In genomic region chr13:87674143-87674772, GRCh38 we compare ENCODE assay signal across 12 cellular contexts. TPM values are rescaled to one million over a fixed set of nuclear protein-coding genes. Genes with fewer than 3 reads are reported as not detected.
A peak's percentile ranks its signal among the peaks of the same experiment; 100 is the strongest.
DNase-seq lines count a peak whose midpoint lies in the region; ATAC-seq, FAIRE-seq and TF ChIP-seq lines count a peak whose summit lies in the region.
"Had no signal": no experiment of that assay in that cellular context is flagged by ENCODE, and none has a peak within 500 bp of the region (broad histone marks: within the 10 kb centered on the region; RNA-seq: fewer than 3 reads in every experiment).

No MANE protein-coding gene starts in this region.

- no peak overlapping the region for H2BK12ac ChIP-seq in H9 (ENCODE audit: insufficient read length, low read depth, low read length)

- H3K4me2 ChIP-seq in H9 (ENCODE audit: insufficient read depth, insufficient read length, low read length) = peak overlapping the region; percentile 93

- H2BK120ac ChIP-seq in H9 (ENCODE audit: low read depth, low read length, poor library complexity, severe bottlenecking) = no peak overlapping the region

- no peak for TF ChIP-seq CTCF in H9 (conservative IDR thresholded peaks at IDR 0.05)
- TF ChIP-seq CTCF in kidney epithelial cell (IDR thresholded peaks at IDR 0.05; ENCODE audit: insufficient read depth, low read length, poor library complexity, severe bottlenecking) = no peak

- no peak overlapping the region for H3K9ac ChIP-seq in H9 (ENCODE audit: extremely low read depth, insufficient read length, low read length)

- no peaks in the 10 kb centered on the region for H3K79me1 ChIP-seq in H9 (ENCODE audit: insufficient read depth, low read depth, low read length, poor library complexity, severe bottlenecking)

- H2BK15ac ChIP-seq in H9 (ENCODE audit: low read depth, low read length) = no peak overlapping the region

- no peak overlapping the region for H4K5ac ChIP-seq in H9 (ENCODE audit: insufficient read length, low read depth, low read length)

- H3K27me3 Mint-ChIP-seq in H9 (ENCODE audit: low read depth) = peaks cover 85% of the 10 kb centered on the region
- H3K27me3 Mint-ChIP-seq in activated T-helper 1 cell treated with anti-CD3 and anti-CD28 coated beads, Interleukin-12 subunit alpha, Interleukin-12 subunit beta, Interleukin-2, Interleukin-4 antibody, amounts not matched to agents 30 ng/mL and 10 ng/mL and 1 ng/mL, durations not matched to agents 14 hours and 24 hours and 36 hours (ENCODE audit: insufficient read depth) = peaks cover 44% of the 10 kb centered on the region

- no peaks in the 10 kb centered on the region for H4K20me1 ChIP-seq in H9 (ENCODE audit: control insufficient read depth, insufficient read depth, insufficient read length)

- in situ Hi-C loops in ACHN (cut with HindIII; ENCODE audit: low pct_ligation_motif_present, low pct_unique_long_range_greater_than_20kb, low sequenced_read_pairs) = no loop called here

- H3K23ac ChIP-seq in H9 (ENCODE audit: insufficient read length, low read depth, low read length) = no peak overlapping the region

- H3K9me3 Mint-ChIP-seq in H9 = peaks cover 4 to 5% of the 10 kb centered on the region in 2 experiments; a peak in 4 of 5 replicates
- no peaks in the 10 kb centered on the region for H3K9me3 Mint-ChIP-seq in activated T-helper 1 cell treated with anti-CD3 and anti-CD28 coated beads, Interleukin-12 subunit alpha, Interleukin-12 subunit beta, Interleukin-2, Interleukin-4 antibody, amounts not matched to agents 30 ng/mL and 10 ng/mL and 1 ng/mL, durations not matched to agents 14 hours and 24 hours and 36 hours
- H3K9me3 Mint-ChIP-seq: HFFc6 had no signal

- no CpG with 5 or more reads among the region's 30 CpGs for WGBS in H9 (ENCODE audit: extremely low coverage, insufficient read length, low lambda C conversion rate)
- 3 to 9% (median 8%) methylated on average over 30 of the region's 30 CpGs for WGBS in small intestine, 3 donors

- H3K27ac ChIP-seq in H9 (ENCODE audit: insufficient read length, low read depth, low read length) = no peak overlapping the region
- H3K27ac ChIP-seq in small intestine (ENCODE audit: low read depth in 1 of 2, low read length in 1 of 2) = no peak overlapping the region
- H3K27ac ChIP-seq: VCaP had no signal

- H3K4me1 ChIP-seq in H9 (ENCODE audit: insufficient read depth, low read length) (peaks cover 6% of the 10 kb centered on the region), small intestine (ENCODE audit: control insufficient read depth in 2 of 2, insufficient read depth in 1 of 2, low read depth in 1 of 2, low read length in 1 of 2) (no peaks in the 10 kb centered on the region)

- no peak overlapping the region for H3T11ph ChIP-seq in H9 (ENCODE audit: low read length)

- H3K56ac ChIP-seq in H9 (ENCODE audit: insufficient read length, low read depth, low read length) = no peak overlapping the region

- no peak overlapping the region for H3K27ac Mint-ChIP-seq in H9
- peak overlapping the region; percentile 44 for H3K27ac Mint-ChIP-seq in activated T-helper 1 cell treated with anti-CD3 and anti-CD28 coated beads, Interleukin-12 subunit alpha, Interleukin-12 subunit beta, Interleukin-2, Interleukin-4 antibody, amounts not matched to agents 30 ng/mL and 10 ng/mL and 1 ng/mL, durations not matched to agents 14 hours and 24 hours and 36 hours
- H3K27ac Mint-ChIP-seq: HFFc6 had no signal

- H2BK20ac ChIP-seq in H9 (ENCODE audit: low read depth, low read length, poor library complexity, severe bottlenecking) = no peak overlapping the region

- no peak overlapping the region for H2AK5ac ChIP-seq in H9 (ENCODE audit: insufficient read length, low read length)

- H3K4me3 Mint-ChIP-seq in H9 = peak overlapping the region; percentile 69 to 99
- no peak overlapping the region for H3K4me3 Mint-ChIP-seq in activated T-helper 1 cell treated with anti-CD3 and anti-CD28 coated beads, Interleukin-12 subunit alpha, Interleukin-12 subunit beta, Interleukin-2, Interleukin-4 antibody, amounts not matched to agents 30 ng/mL and 10 ng/mL and 1 ng/mL, durations not matched to agents 14 hours and 24 hours and 36 hours
- H3K4me3 Mint-ChIP-seq: HFFc6 had no signal

- peaks cover 36 to 55% of the 10 kb centered on the region in 2 experiments for H3K4me1 Mint-ChIP-seq in H9
- peaks cover 14% of the 10 kb centered on the region for H3K4me1 Mint-ChIP-seq in activated T-helper 1 cell treated with anti-CD3 and anti-CD28 coated beads, Interleukin-12 subunit alpha, Interleukin-12 subunit beta, Interleukin-2, Interleukin-4 antibody, amounts not matched to agents 30 ng/mL and 10 ng/mL and 1 ng/mL, durations not matched to agents 14 hours and 24 hours and 36 hours (ENCODE audit: low read depth)

- no peak overlapping the region for H3K4ac ChIP-seq in H9 (ENCODE audit: low read depth, low read length)

- no peak overlapping the region for H4K91ac ChIP-seq in H9 (ENCODE audit: insufficient read length, low read depth, low read length)

- H3K9me3 ChIP-seq in H9 (ENCODE audit: control insufficient read depth, low read depth, low read length) = no peaks in the 10 kb centered on the region
- H3K9me3 ChIP-seq in small intestine (ENCODE audit: control insufficient read depth, low read depth) = no peaks in the 10 kb centered on the region

- no peak for ATAC-seq in HG03097 (IDR thresholded peaks at IDR 0.05; ENCODE audit: low FRiP score, unreplicated experiment)
- ATAC-seq in HG03460 (IDR thresholded peaks at IDR 0.05; ENCODE audit: unreplicated experiment) = no peak

- H3K18ac ChIP-seq in H9 (ENCODE audit: insufficient read length, low read depth, low read length) = no peak overlapping the region

- no peak for FAIRE-seq in small intestine (lab: Jason Lieb, UNC)

- H3K79me2 ChIP-seq in H9 (ENCODE audit: insufficient read depth, low read length) = no peaks in the 10 kb centered on the region

- H3K36me3 ChIP-seq in kidney epithelial cell (ENCODE audit: control insufficient read depth, insufficient read depth, low read length) (no peaks in the 10 kb centered on the region), small intestine (ENCODE audit: control insufficient read depth in 2 of 2, insufficient read depth in 2 of 2, low read length in 2 of 2) (no peaks in the 10 kb centered on the region)

- DNase-seq in ACHN (peak; percentile 28), H9 (peak; percentile 36), kidney epithelial cell (ENCODE audit: low read depth) (no peak), small intestine (no peak), NCI-H2171 treated with DMSO at 0.1 percent for 48 hours (lab: John Stamatoyannopoulos, UW) (no peak)
- DNase-seq in activated T-helper 1 cell treated with anti-CD3 and anti-CD28 coated beads, Interleukin-12 subunit alpha, Interleukin-12 subunit beta, Interleukin-2, Interleukin-4 antibody, amounts not matched to agents 30 ng/mL and 10 ng/mL and 1 ng/mL, durations not matched to agents 14 hours and 24 hours and 36 hours (ENCODE audit: low spot score) = no peak
- DNase-seq: Calu3, HFFc6 had no signal

- H3K4me3 ChIP-seq in kidney epithelial cell (ENCODE audit: low read depth, low read length) (peak overlapping the region; percentile 49), small intestine (ENCODE audit: low read depth in 1 of 2, low read length in 2 of 2) (no peak overlapping the region)

- no peak overlapping the region for H2AFZ ChIP-seq in H9 (ENCODE audit: low read length)

- H3K14ac ChIP-seq in H9 (ENCODE audit: insufficient read depth, low read length) = no peak overlapping the region

- no peak overlapping the region for H2BK5ac ChIP-seq in H9 (ENCODE audit: insufficient read length, low read length)

- no peak overlapping the region for H4K8ac ChIP-seq in H9 (replicated peaks; ENCODE audit: insufficient read length, low read depth, low read length)

- peaks cover 0 to 17% (median 0%) of the 10 kb centered on the region in 3 experiments; a peak in 3 of 7 replicates for H3K36me3 Mint-ChIP-seq in H9 (ENCODE audit: insufficient read depth in 1 of 3, low read depth in 3 of 3)
- peaks cover 1% of the 10 kb centered on the region for H3K36me3 Mint-ChIP-seq in activated T-helper 1 cell treated with anti-CD3 and anti-CD28 coated beads, Interleukin-12 subunit alpha, Interleukin-12 subunit beta, Interleukin-2, Interleukin-4 antibody, amounts not matched to agents 30 ng/mL and 10 ng/mL and 1 ng/mL, durations not matched to agents 14 hours and 24 hours and 36 hours (ENCODE audit: low read depth)

- intact Hi-C loops in activated T-helper 1 cell treated with anti-CD3 and anti-CD28 coated beads, Interleukin-12 subunit alpha, Interleukin-12 subunit beta, Interleukin-2, Interleukin-4 antibody, amounts not matched to agents 30 ng/mL and 10 ng/mL and 1 ng/mL, durations not matched to agents 14 hours and 24 hours and 36 hours (cut with micrococcal nuclease) = loop anchor here (10.0 kb wide), 1 partner anchor 799 kb away; no protein-coding TSS in a partner anchor

- peaks cover 44% of the 10 kb centered on the region for H3K23me2 ChIP-seq in H9 (ENCODE audit: insufficient read length, low read depth, low read length, poor library complexity, severe bottlenecking)

- H3K27me3 ChIP-seq in H9 (ENCODE audit: insufficient read depth, low read length) (peaks cover 49% of the 10 kb centered on the region), kidney epithelial cell (ENCODE audit: control insufficient read depth, insufficient read depth, low read length) (peaks cover 60% of the 10 kb centered on the region), small intestine (ENCODE audit: control insufficient read depth in 2 of 2, insufficient read depth in 2 of 2, low read length in 2 of 2) (peaks cover 0 to 48% of the 10 kb centered on the region in 2 donors)

RNA-seq across cellular contexts. Expression of gene SLITRK5, which starts 3.1 kb away (rescaled TPM):
- total RNA-seq in H9 (2021) = 0.09 TPM in 2 replicates
- not detected in 2 replicates for total RNA-seq in activated T-helper 1 cell treated with anti-CD3 and anti-CD28 coated beads, Interleukin-12 subunit alpha, Interleukin-12 subunit beta, Interleukin-2, Interleukin-4 antibody, amounts not matched to agents 30 ng/mL and 10 ng/mL and 1 ng/mL, durations not matched to agents 14 hours and 24 hours and 36 hours
- under 0.01 TPM in 2 replicates for total RNA-seq in kidney epithelial cell
- under 1 TPM in 1 of 3 donors, not detected in 2; 0.04 TPM for polyA plus RNA-seq in small intestine
- total RNA-seq: Calu3, HFFc6, HT1080 had no signal

Comparison
In these comparisons a context has a peak if more than half of its experiments do, and no peak if none do; other contexts are left out.
1. DNase-seq: peak in ACHN (single experiment) and H9 (single experiment); none in activated T-helper 1 cell treated with anti-CD3 and anti-CD28 coated beads, Interleukin-12 subunit alpha, Interleukin-12 subunit beta, Interleukin-2, Interleukin-4 antibody, amounts not matched to agents 30 ng/mL and 10 ng/mL and 1 ng/mL, durations not matched to agents 14 hours and 24 hours and 36 hours (single experiment), kidney epithelial cell (single experiment), small intestine (single experiment) and NCI-H2171 treated with DMSO at 0.1 percent for 48 hours (single experiment).